ENCODE assay signal across 9 cellular contexts in genomic region chr19:638901-639250, GRCh38. TPM values are rescaled to one million over a fixed set of nuclear protein-coding genes. Genes with fewer than 3 reads are reported as not detected.
A peak's percentile ranks its signal among the peaks of the same experiment; 100 is the strongest.
DNase-seq lines count a peak whose midpoint lies in the region; ATAC-seq and TF ChIP-seq lines count a peak whose summit lies in the region.
"Had no signal": no experiment of that assay in that cellular context is flagged by ENCODE, and none has a peak within 500 bp of the region (broad histone marks: within the 10 kb centered on the region; RNA-seq: fewer than 3 reads in every experiment).

No MANE protein-coding gene starts in this region.

- no peaks in the 10 kb centered on the region for H3K36me3 ChIP-seq in skeletal muscle satellite cell (ENCODE audit: insufficient read depth, low read length)

- H3K4me2 ChIP-seq in skeletal muscle satellite cell (ENCODE audit: low read length) = peak overlapping the region; percentile 88

- ATAC-seq in GM19351 (IDR thresholded peaks at IDR 0.05; ENCODE audit: unreplicated experiment) = no peak

- no peak overlapping the region for H3K27ac Mint-ChIP-seq in glutamatergic neuron (ENCODE audit: unreplicated experiment)

- peaks cover 3% of the 10 kb centered on the region for H3K27me3 Mint-ChIP-seq in glutamatergic neuron (ENCODE audit: unreplicated experiment)

- no peaks in the 10 kb centered on the region for H3K9me3 ChIP-seq in skeletal muscle satellite cell (replicated peaks; ENCODE audit: low read length)

- DNase-seq in glutamatergic neuron (no peak), NCI-H345 treated with DMSO at 0.1 percent for 48 hours (lab: John Stamatoyannopoulos, UW; ENCODE audit: unreplicated experiment) (no peak), cortex of kidney (lab: John Stamatoyannopoulos, UW) (no peak), CD1c-positive myeloid dendritic cell (ENCODE audit: extremely low spot score) (no peak)

- H3K4me3 Mint-ChIP-seq in glutamatergic neuron (ENCODE audit: unreplicated experiment) = peak overlapping the region; percentile 87

- no peaks in the 10 kb centered on the region for H3K4me1 Mint-ChIP-seq in glutamatergic neuron (ENCODE audit: low read depth, unreplicated experiment)

- TF ChIP-seq CTCF in GM12875 (IDR thresholded peaks at IDR 0.05; ENCODE audit: borderline replicate concordance, insufficient read depth, low read depth, low read length) = no peak
- no peak for TF ChIP-seq CTCF in WI38 (IDR thresholded peaks at IDR 0.05; ENCODE audit: low read depth, low read length)
- TF ChIP-seq CTCF in glutamatergic neuron (IDR thresholded peaks at IDR 0.05; ENCODE audit: partially characterized antibody, unreplicated experiment) = no peak

- H3K27me3 ChIP-seq in skeletal muscle satellite cell (ENCODE audit: control insufficient read depth, insufficient read depth, low read length) = no peaks in the 10 kb centered on the region

- H3K4me3 ChIP-seq in GM12875 (ENCODE audit: low read depth, low read length) (peak overlapping the region; percentile 46), WI38 (ENCODE audit: low read depth, low read length) (peak overlapping the region; percentile 51), skeletal muscle satellite cell (ENCODE audit: low read length) (peak overlapping the region; percentile 70)

- peaks cover 4% of the 10 kb centered on the region for H3K9me3 Mint-ChIP-seq in glutamatergic neuron (ENCODE audit: unreplicated experiment)

- H3K36me3 Mint-ChIP-seq in glutamatergic neuron (ENCODE audit: unreplicated experiment) = no peaks in the 10 kb centered on the region

- peaks cover 12% of the 10 kb centered on the region for H3K4me1 ChIP-seq in skeletal muscle satellite cell (ENCODE audit: control insufficient read depth, insufficient read depth, low read length)

- H3K9ac ChIP-seq in skeletal muscle satellite cell (ENCODE audit: low read depth, low read length) = peak overlapping the region; percentile 17

RNA-seq across cellular contexts. Expression of gene FGF22, which starts 0.8 kb away (rescaled TPM):
- 1.5 TPM for total RNA-seq in glutamatergic neuron (ENCODE audit: unreplicated experiment)
- 0.44 TPM in 1 of 2 replicates, not detected in the other for total RNA-seq in skeletal muscle satellite cell (2012; rRNA removed)
- total RNA-seq: endothelial cell of umbilical vein had no signal

RNA-seq across cellular contexts. Expression of gene POLRMT, which starts 5.5 kb away (rescaled TPM):
- total RNA-seq in glutamatergic neuron (ENCODE audit: unreplicated experiment) = 79.9 TPM
- total RNA-seq in skeletal muscle satellite cell (2012; rRNA removed) = 39.8 and 40.0 TPM in 2 replicates

RNA-seq across cellular contexts. Expression of gene RNF126, which starts 24.1 kb away (rescaled TPM):
- total RNA-seq in glutamatergic neuron (ENCODE audit: unreplicated experiment) = 51.7 TPM
- 55.8 and 70.8 TPM in 2 replicates for total RNA-seq in skeletal muscle satellite cell (2012; rRNA removed)

RNA-seq across cellular contexts. Expression of gene FSTL3, which starts 37.3 kb away (rescaled TPM):
- total RNA-seq in glutamatergic neuron (ENCODE audit: unreplicated experiment) = 10.7 TPM
- 32.2 and 166 TPM in 2 replicates for total RNA-seq in skeletal muscle satellite cell (2012; rRNA removed)

RNA-seq across cellular contexts. Expression of gene HCN2, which starts 49.2 kb away (rescaled TPM):
- 33.2 TPM for total RNA-seq in glutamatergic neuron (ENCODE audit: unreplicated experiment)
- total RNA-seq in skeletal muscle satellite cell (2012; rRNA removed) = 0.76 and 2.4 TPM in 2 replicates
